ENCODE assay signal across 19 cellular contexts in the genomic region with DNA sequence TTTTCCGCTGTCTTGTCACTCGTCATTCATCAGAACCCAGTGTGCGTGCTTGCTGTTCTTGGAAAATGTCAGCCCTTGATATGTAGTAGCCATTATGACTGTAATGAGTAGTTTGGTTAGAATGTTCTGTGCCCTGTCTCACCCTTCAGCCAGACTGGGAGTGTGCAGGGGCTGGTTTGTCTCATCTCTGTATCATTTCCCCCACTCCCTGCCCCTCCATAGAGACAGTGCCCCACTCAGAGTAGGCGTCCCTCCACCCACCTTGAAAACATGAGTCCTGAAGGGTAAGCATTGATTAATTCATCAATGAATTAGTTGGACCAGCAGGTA.
"Had no signal": no experiment of that assay in that cellular context is flagged by ENCODE, and none has a peak within 500 bp of the region (broad histone marks: within the 10 kb centered on the region; RNA-seq: fewer than 3 reads in every experiment).

No MANE protein-coding gene starts in this region.

- H3K4me3 Mint-ChIP-seq: activated CD4-positive, alpha-beta memory T cell treated with anti-CD3 and anti-CD28 coated beads for 36 hours; activated CD8-positive, alpha-beta memory T cell treated with anti-CD3 and anti-CD28 coated beads, Interleukin-2, amount 10 ng/mL, durations not matched to agents 7 days and 5 days; activated naive CD4-positive, alpha-beta T cell treated with anti-CD3 and anti-CD28 coated beads, Interleukin-2, amount 10 ng/mL, durations not matched to agents 7 days and 5 days; mesothelial cell of epicardium; nephron had no signal

- H3K4me1 Mint-ChIP-seq: activated naive CD4-positive, alpha-beta T cell treated with anti-CD3 and anti-CD28 coated beads, Interleukin-2, amount 10 ng/mL, durations not matched to agents 7 days and 5 days had no signal

- H3K9me3 Mint-ChIP-seq: activated CD4-positive, alpha-beta memory T cell treated with anti-CD3 and anti-CD28 coated beads for 36 hours; activated naive CD4-positive, alpha-beta T cell treated with anti-CD3 and anti-CD28 coated beads, Interleukin-2, amount 10 ng/mL, durations not matched to agents 7 days and 5 days; nephron had no signal

- ATAC-seq: activated CD8-positive, alpha-beta memory T cell treated with anti-CD3 and anti-CD28 coated beads, Interleukin-2, amount 10 ng/mL, durations not matched to agents 7 days and 5 days; esophagus mucosa; psoas muscle had no signal

- H3K36me3 Mint-ChIP-seq: activated CD4-positive, alpha-beta memory T cell treated with anti-CD3 and anti-CD28 coated beads for 36 hours; activated CD8-positive, alpha-beta memory T cell treated with anti-CD3 and anti-CD28 coated beads, Interleukin-2, amount 10 ng/mL, durations not matched to agents 7 days and 5 days; activated naive CD4-positive, alpha-beta T cell treated with anti-CD3 and anti-CD28 coated beads, Interleukin-2, amount 10 ng/mL, durations not matched to agents 7 days and 5 days had no signal

- H3K27ac Mint-ChIP-seq: activated CD4-positive, alpha-beta memory T cell treated with anti-CD3 and anti-CD28 coated beads for 36 hours; activated CD8-positive, alpha-beta memory T cell treated with anti-CD3 and anti-CD28 coated beads, Interleukin-2, amount 10 ng/mL, durations not matched to agents 7 days and 5 days; activated naive CD4-positive, alpha-beta T cell treated with anti-CD3 and anti-CD28 coated beads, Interleukin-2, amount 10 ng/mL, durations not matched to agents 7 days and 5 days; mesothelial cell of epicardium had no signal

- DNase-seq: activated CD4-positive, alpha-beta memory T cell treated with anti-CD3 and anti-CD28 coated beads for 36 hours; activated CD4-positive, alpha-beta T cell treated with anti-CD3 and anti-CD28 coated beads for 1 hour; activated CD8-positive, alpha-beta memory T cell treated with anti-CD3 and anti-CD28 coated beads, Interleukin-2, amount 10 ng/mL, durations not matched to agents 7 days and 5 days; activated effector memory CD4-positive, alpha-beta T cell treated with Interleukin-2 at 50 U/mL for 16 hours; activated naive CD4-positive, alpha-beta T cell treated with anti-CD3 and anti-CD28 coated beads, Interleukin-2, amount 10 ng/mL, durations not matched to agents 7 days and 5 days; aorta; brain microvascular endothelial cell; effector memory CD4-positive, alpha-beta T cell; foreskin melanocyte; hippocampal formation; left ventricle myocardium inferior; psoas muscle; stimulated activated CD4-positive, alpha-beta T cell treated with anti-CD3 and anti-CD28 coated beads, Interleukin-12 subunit alpha, Interleukin-12 subunit beta, amount 100 ng/mL, for 4 hours; T-helper 9 cell; testis; trophoblast cell had no signal

- H3K27me3 Mint-ChIP-seq: activated CD4-positive, alpha-beta memory T cell treated with anti-CD3 and anti-CD28 coated beads for 36 hours; activated CD8-positive, alpha-beta memory T cell treated with anti-CD3 and anti-CD28 coated beads, Interleukin-2, amount 10 ng/mL, durations not matched to agents 7 days and 5 days; activated naive CD4-positive, alpha-beta T cell treated with anti-CD3 and anti-CD28 coated beads, Interleukin-2, amount 10 ng/mL, durations not matched to agents 7 days and 5 days had no signal
